Comparison of ENCODE assay signal across 34 cellular contexts in genomic region chr17:61522088-61522487, GRCh38.
"Had no signal": no experiment of that assay in that cellular context is flagged by ENCODE, and none has a peak within 500 bp of the region (broad histone marks: within the 10 kb centered on the region; RNA-seq: fewer than 3 reads in every experiment).

No MANE protein-coding gene starts in this region.

- H3K36me3 ChIP-seq: MG63 had no signal

- H3K9me3 ChIP-seq: MG63 had no signal

- DNase-seq: Karpas-422, Kasumi-1, MG63, MM.1S, MV-4-11, NCI-H1048, NCI-H1092, NCI-H1092 treated with DMSO at 0.1 percent for 48 hours, NCI-H1105, NCI-H1105 treated with DMSO at 0.1 percent for 48 hours, NCI-H1417, NCI-H1417 treated with DMSO at 0.1 percent for 48 hours, NCI-H1436, NCI-H1436 treated with DMSO at 0.1 percent for 48 hours, NCI-H146, NCI-H1694, NCI-H1694 treated with DMSO at 0.1 percent for 48 hours, NCI-H187, NCI-H187 treated with DMSO at 0.1 percent for 48 hours, NCI-H1930, NCI-H2029, NCI-H2029 treated with DMSO at 0.1 percent for 48 hours, NCI-H2081, NCI-H2081 treated with DMSO at 0.1 percent for 48 hours, NCI-H2107, NCI-H2171, NCI-H2171 treated with DMSO at 0.1 percent for 48 hours, NCI-H2227 treated with DMSO at 0.1 percent for 48 hours, NCI-H226, NCI-H345, NCI-H446, NCI-H446 treated with DMSO at 0.1 percent for 48 hours, NCI-H510A, NCI-H510A treated with DMSO at 0.1 percent for 48 hours had no signal

- H3K4me3 ChIP-seq: MG63 had no signal
